In the genomic region with DNA sequence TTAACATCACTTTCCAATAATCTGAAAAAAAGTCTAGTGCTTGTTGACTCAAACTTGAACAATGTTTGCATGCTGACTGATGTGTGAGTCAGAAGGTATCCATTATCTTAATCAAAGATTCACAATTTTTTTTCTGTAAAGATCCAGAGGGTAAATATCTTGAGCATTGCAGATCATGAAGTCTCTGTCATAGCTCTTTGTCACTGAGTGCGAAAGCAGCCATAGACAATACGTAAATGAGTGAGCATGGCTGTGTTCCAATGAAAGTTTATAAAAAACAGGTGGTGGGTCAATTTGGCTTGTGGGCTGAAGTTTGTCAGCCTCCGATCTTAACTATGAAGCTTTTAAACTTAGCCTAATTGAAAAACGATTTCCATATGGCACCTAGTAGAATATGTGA, we compare ENCODE assay signal across 15 cellular contexts. TPM values are rescaled to one million over a fixed set of nuclear protein-coding genes. Genes with fewer than 3 reads are reported as not detected.
DNase-seq lines count a peak whose midpoint lies in the region; ATAC-seq and TF ChIP-seq lines count a peak whose summit lies in the region.
"Had no signal": no experiment of that assay in that cellular context is flagged by ENCODE, and none has a peak within 500 bp of the region (broad histone marks: within the 10 kb centered on the region; RNA-seq: fewer than 3 reads in every experiment).

No MANE protein-coding gene starts in this region.

- H3K4me1 Mint-ChIP-seq in progenitor cell of endocrine pancreas (ENCODE audit: low read depth), result peaks cover 62% of the 10 kb centered on the region

- TF ChIP-seq CTCF in cardiac fibroblast (IDR thresholded peaks at IDR 0.05; ENCODE audit: low read depth, low read length), result no peak
- TF ChIP-seq CTCF in progenitor cell of endocrine pancreas (IDR thresholded peaks at IDR 0.05; ENCODE audit: unreplicated experiment), result no peak
- no peak for TF ChIP-seq CTCF in GM20000 (IDR thresholded peaks at IDR 0.05; ENCODE audit: extremely low read depth, missing control alignments)

- H3K4me3 ChIP-seq in cardiac fibroblast (replicated peaks in 1 of 2; ENCODE audit: low read depth in 2 of 2, low read length in 2 of 2), result no peak overlapping the region
- H3K4me3 ChIP-seq: lung, ovary had no signal

- peak overlapping the region; percentile 57 for H3K27ac Mint-ChIP-seq in progenitor cell of endocrine pancreas
- H3K27ac Mint-ChIP-seq: activated naive CD8-positive, alpha-beta T cell; T-helper 2 cell treated with Interferon-gamma antibody and Interleukin-4, amounts not matched to agents 5 μg/mL and 100 μg/mL, for 36 hours had no signal

- no peak overlapping the region for H3K4me3 Mint-ChIP-seq in progenitor cell of endocrine pancreas (ENCODE audit: low read depth)
- H3K4me3 Mint-ChIP-seq: activated naive CD8-positive, alpha-beta T cell; T-helper 2 cell treated with Interferon-gamma antibody and Interleukin-4, amounts not matched to agents 5 μg/mL and 100 μg/mL, for 36 hours had no signal

- H3K9me3 Mint-ChIP-seq in progenitor cell of endocrine pancreas (ENCODE audit: low read depth), result no peaks in the 10 kb centered on the region
- H3K9me3 Mint-ChIP-seq: T-helper 2 cell treated with Interferon-gamma antibody and Interleukin-4, amounts not matched to agents 5 μg/mL and 100 μg/mL, for 36 hours had no signal

- H3K27me3 Mint-ChIP-seq in progenitor cell of endocrine pancreas, result no peaks in the 10 kb centered on the region

- DNase-seq in EH (ENCODE audit: low read depth) (peak; percentile 79), NCI-H226 (peak; percentile 47), cardiac fibroblast (ENCODE audit: low read depth in 2 of 2) (peak; percentile 20 to 70), progenitor cell of endocrine pancreas (ENCODE audit: low spot score, unreplicated experiment) (no peak), GM20000 (ENCODE audit: low spot score) (no peak)
- DNase-seq in activated CD8-positive, alpha-beta memory T cell treated with anti-CD3 and anti-CD28 coated beads for 24 hours, result no peak
- no peak for DNase-seq in activated CD4-positive, alpha-beta T cell treated with anti-CD3 and anti-CD28 coated beads, Interleukin-2, amount 50 U/mL, for 4 hours
- DNase-seq: NCI-H1436; NK-92 treated with Interleukin-12 subunit alpha and Interleukin-12 subunit beta, amount 100 ng/mL, for 24 hours; ovary; stimulated activated CD4-positive, alpha-beta T cell treated with anti-CD3 and anti-CD28 coated beads, Interleukin-2, amount 100 ng/mL, for 48 hours had no signal

- ATAC-seq in GM21619 (IDR thresholded peaks at IDR 0.05; ENCODE audit: unreplicated experiment), result no peak

- peaks cover 1% of the 10 kb centered on the region for H3K36me3 Mint-ChIP-seq in progenitor cell of endocrine pancreas (ENCODE audit: insufficient read depth)
- H3K36me3 Mint-ChIP-seq: activated naive CD8-positive, alpha-beta T cell had no signal

RNA-seq across cellular contexts. Expression of a gene that starts 37.7 kb away (rescaled TPM):
- total RNA-seq in progenitor cell of endocrine pancreas, result 102 and 117 TPM in 2 replicates

Comparison
In these comparisons a context has a peak if more than half of its experiments do, and no peak if none do; other contexts are left out.
1. DNase-seq: peak in EH (single experiment), NCI-H226 (single experiment) and cardiac fibroblast (2 of 2); none in progenitor cell of endocrine pancreas (single experiment), GM20000 (single experiment), activated CD8-positive, alpha-beta memory T cell treated with anti-CD3 and anti-CD28 coated beads for 24 hours (single experiment) and activated CD4-positive, alpha-beta T cell treated with anti-CD3 and anti-CD28 coated beads, Interleukin-2, amount 50 U/mL, for 4 hours (0 of 2).